8 cellular contexts compared by ENCODE assay signal in genomic region chr17:57257911-57258885, GRCh38. TPM values are rescaled to one million over a fixed set of nuclear protein-coding genes. Genes with fewer than 3 reads are reported as not detected.
DNase-seq lines count a peak whose midpoint lies in the region; ATAC-seq and TF ChIP-seq lines count a peak whose summit lies in the region.

No MANE protein-coding gene starts in this region.

- no peak for TF ChIP-seq CTCF in cardiac fibroblast (IDR thresholded peaks at IDR 0.05; ENCODE audit: low read depth, low read length)

- no peak for TF ChIP-seq POLR2A in GM18505 (IDR thresholded peaks at IDR 0.05; ENCODE audit: borderline replicate concordance, extremely low read depth, insufficient read depth, insufficient read length)

- H3K4me1 ChIP-seq in mesodermal cell (ENCODE audit: control insufficient read depth, insufficient read depth, low read length, poor library complexity, severe bottlenecking): peaks cover 29% of the 10 kb centered on the region

- DNase-seq in ELR (ENCODE audit: low read depth) (peak; percentile 10), MG63 (no peak), cardiac fibroblast (ENCODE audit: low read depth in 2 of 2) (peak; percentile 8 to 38), iPS-NIHi11 (ENCODE audit: low spot score) (no peak), midbrain (lab: John Stamatoyannopoulos, UW) (no peak), MV-4-11 (lab: John Stamatoyannopoulos, UW) (no peak)

- H3K4me3 ChIP-seq in MG63 (peak overlapping the region; percentile 55), cardiac fibroblast (replicated peaks in 1 of 2; ENCODE audit: low read depth in 2 of 2, low read length in 2 of 2) (peak overlapping the region; percentile 66 to 74), mesodermal cell (ENCODE audit: extremely low read depth, insufficient read depth, low read length, poor library complexity, severe bottlenecking) (peak overlapping the region; percentile 97)

- H3K27me3 ChIP-seq in MG63: peaks cover 10% of the 10 kb centered on the region

- H3K27ac ChIP-seq in mesodermal cell (ENCODE audit: low read depth, low read length, severe bottlenecking): peak overlapping the region; percentile 63

- no peak for ATAC-seq in GM18505 (IDR thresholded peaks at IDR 0.05; ENCODE audit: unreplicated experiment)

- no peaks in the 10 kb centered on the region for H3K36me3 ChIP-seq in MG63
- peaks cover 44% of the 10 kb centered on the region for H3K36me3 ChIP-seq in mesodermal cell (ENCODE audit: control insufficient read depth, insufficient read depth, low read length)

- WGBS in mesodermal cell (ENCODE audit: insufficient coverage in 2 of 2), 2 experiments: 9 to 12% methylated on average over 7 to 10 of the region's 22 CpGs

- H3K9me3 ChIP-seq in MG63: no peaks in the 10 kb centered on the region
- H3K9me3 ChIP-seq in mesodermal cell (ENCODE audit: control insufficient read depth, low read length): no peaks in the 10 kb centered on the region

RNA-seq across cellular contexts. Expression of gene MSI2, which starts 1.9 kb away (rescaled TPM):
- total RNA-seq in MG63 (2014; rRNA removed; shearing (Covaris generic); ENCODE audit: low replicate concordance): 2.8 and 6.3 TPM in 2 replicates
- polyA plus RNA-seq in mesodermal cell (2013, experiment 1 of 2): 58.1 TPM
- 55.9 TPM for polyA plus RNA-seq in mesodermal cell (2013, experiment 2 of 2)

Comparison
In these comparisons a context has a peak if more than half of its experiments do, and no peak if none do; other contexts are left out.
1. DNase-seq: peak in ELR (single experiment) and cardiac fibroblast (2 of 2); none in MG63 (single experiment), iPS-NIHi11 (single experiment), midbrain (single experiment) and MV-4-11 (single experiment).
2. Peak in every context shown above with its lines, with median percentiles within 50 percentile points of each other: H3K4me3 ChIP-seq.